ENCODE assay signal across 10 cellular contexts in genomic region chr4:143405197-143405730, GRCh38.
DNase-seq lines count a peak whose midpoint lies in the region; ATAC-seq and TF ChIP-seq lines count a peak whose summit lies in the region.
"Had no signal": no experiment of that assay in that cellular context is flagged by ENCODE, and none has a peak within 500 bp of the region (broad histone marks: within the 10 kb centered on the region; RNA-seq: fewer than 3 reads in every experiment).

No MANE protein-coding gene starts in this region.

- no peaks in the 10 kb centered on the region for H3K9me3 Mint-ChIP-seq in Calu3 (ENCODE audit: low read depth, unreplicated experiment)

- no peaks in the 10 kb centered on the region for H3F3A ChIP-seq in OCI-LY1 (ENCODE audit: insufficient read depth, low read length)

- no peaks in the 10 kb centered on the region for H3K27me3 Mint-ChIP-seq in Calu3 (ENCODE audit: unreplicated experiment)

- H3K4me3 Mint-ChIP-seq in Calu3 (ENCODE audit: low read depth, unreplicated experiment), result peak overlapping the region; percentile 22

- no peak for TF ChIP-seq CTCF in Calu3 (IDR thresholded peaks at IDR 0.05; ENCODE audit: unreplicated experiment)
- no peak for TF ChIP-seq CTCF in OCI-LY1 (IDR thresholded peaks at IDR 0.05; ENCODE audit: low read length)

- no peaks in the 10 kb centered on the region for H3K9me2 ChIP-seq in OCI-LY1 (ENCODE audit: low read depth, low read length)

- H4K20me1 ChIP-seq in OCI-LY1 (ENCODE audit: insufficient read depth, low read length), result no peaks in the 10 kb centered on the region

- no peak overlapping the region for H3K4me2 ChIP-seq in OCI-LY1 (ENCODE audit: low read length)

- H3K27me3 ChIP-seq in OCI-LY1 (ENCODE audit: insufficient read depth, low read length), result no peaks in the 10 kb centered on the region
- H3K27me3 ChIP-seq: brain microvascular endothelial cell, SJCRH30 had no signal

- CTCF ChIA-PET in Calu3 (lab: Charles Lee), result no interaction called here

- in situ Hi-C loops in G401 (cut with HindIII; ENCODE audit: low sequenced_read_pairs), result no loop called here

- intact Hi-C loops in Calu3 (cut with micrococcal nuclease; ENCODE audit: unreplicated experiment), result no loop called here

- peaks cover 44% of the 10 kb centered on the region for H3K4me1 ChIP-seq in OCI-LY1 (ENCODE audit: insufficient read depth, low read length, severe bottlenecking)
- H3K4me1 ChIP-seq: SJCRH30 had no signal

- H3K79me2 ChIP-seq in OCI-LY1 (ENCODE audit: insufficient read depth, low read length), result no peaks in the 10 kb centered on the region

- no TSS peak for BruUV-seq in Calu3 (replicated peaks; lab: Mats Ljungman, UMichigan)

- no peaks in the 10 kb centered on the region for H3K36me3 Mint-ChIP-seq in Calu3 (ENCODE audit: insufficient read depth, unreplicated experiment)

- peak; percentile 26 for ATAC-seq in GM21367 (IDR thresholded peaks at IDR 0.05; ENCODE audit: unreplicated experiment)
- no peak for ATAC-seq in GM18861 (IDR thresholded peaks at IDR 0.05; ENCODE audit: unreplicated experiment)
- ATAC-seq in GM18868 (IDR thresholded peaks at IDR 0.05; ENCODE audit: unreplicated experiment), result no peak

- DNase-seq in Calu3, result no peak
- peak; percentile 37 to 44 for DNase-seq in lung microvascular endothelial cell (ENCODE audit: low read depth in 2 of 2)
- no peak for DNase-seq in G401 (ENCODE audit: low spot score)
- no peak for DNase-seq in HuH-7 (ENCODE audit: low spot score)
- DNase-seq: brain microvascular endothelial cell, SJCRH30 had no signal

- no peak overlapping the region for H3K9ac ChIP-seq in OCI-LY1 (ENCODE audit: low read length)

- peaks cover 15% of the 10 kb centered on the region for H3K4me1 Mint-ChIP-seq in Calu3 (ENCODE audit: low read depth, unreplicated experiment)

- no peaks in the 10 kb centered on the region for H3K9me3 ChIP-seq in OCI-LY1 (ENCODE audit: low read length)
- H3K9me3 ChIP-seq: SJCRH30 had no signal

- no peak overlapping the region for H2AFZ ChIP-seq in OCI-LY1 (ENCODE audit: low read length)

- peak overlapping the region; percentile 58 for H3K27ac ChIP-seq in OCI-LY1 (ENCODE audit: low read depth, low read length, poor library complexity, severe bottlenecking)
- H3K27ac ChIP-seq: brain microvascular endothelial cell, SJCRH30 had no signal

- H3K36me3 ChIP-seq in OCI-LY1 (ENCODE audit: insufficient read depth, low read length), result no peaks in the 10 kb centered on the region
- H3K36me3 ChIP-seq: brain microvascular endothelial cell, SJCRH30 had no signal

- H3K4me3 ChIP-seq in OCI-LY1 (ENCODE audit: low read depth, low read length, poor library complexity, severe bottlenecking), result no peak overlapping the region
- H3K4me3 ChIP-seq: SJCRH30 had no signal

- no peak overlapping the region for H3K27ac Mint-ChIP-seq in Calu3 (ENCODE audit: unreplicated experiment)

Comparison
In these comparisons a context has a peak if more than half of its experiments do, and no peak if none do; other contexts are left out.
1. DNase-seq: peak in lung microvascular endothelial cell (2 of 2); none in Calu3 (single experiment), G401 (single experiment) and HuH-7 (single experiment).